In the genomic region with DNA sequence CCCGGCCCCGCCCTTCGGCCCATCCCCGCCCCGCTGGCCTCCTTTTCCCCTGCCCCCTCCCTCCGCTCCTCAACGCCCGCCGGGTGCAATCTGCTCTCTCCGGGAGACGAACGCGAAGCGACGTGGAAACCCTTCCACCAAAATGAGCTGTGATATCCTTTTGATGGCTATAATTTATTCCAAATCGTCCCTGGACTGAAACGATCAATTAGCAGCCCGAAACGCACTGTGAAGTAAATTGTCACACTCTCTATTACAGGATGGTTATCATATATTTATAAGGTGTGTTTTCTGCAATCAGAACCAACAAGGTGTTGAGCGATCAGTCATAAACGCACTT, we compare ENCODE assay signal across 8 cellular contexts.
DNase-seq lines count a peak whose midpoint lies in the region; ATAC-seq and TF ChIP-seq lines count a peak whose summit lies in the region.

No MANE protein-coding gene starts in this region.

- peak in 1 of 2 donors; percentile 1 for ATAC-seq in activated T-cell treated with anti-CD3 and anti-CD28 coated beads, Interleukin-2, amount 50 U/mL, for 72 hours (replicated peaks in 1 of 2)
- ATAC-seq in left lung (no peak), GM18502 (IDR thresholded peaks at IDR 0.05; ENCODE audit: poor library complexity, unreplicated experiment) (no peak)

- H3K36me3 ChIP-seq in left lung, result no peaks in the 10 kb centered on the region
- no peaks in the 10 kb centered on the region for H3K36me3 ChIP-seq in tibial nerve

- H3K27me3 ChIP-seq in left lung (peaks cover 0 to 41% of the 10 kb centered on the region in 2 donors), tibial nerve (no peaks in the 10 kb centered on the region)

- peaks cover 0 to 13% of the 10 kb centered on the region in 2 donors for H3K4me1 ChIP-seq in left lung
- H3K4me1 ChIP-seq in tibial nerve, result peaks cover 0 to 12% (median 0%) of the 10 kb centered on the region in 4 donors

- TF ChIP-seq EP300 in tibial nerve (IDR thresholded peaks at IDR 0.05), result no peak

- peak in 1 of 2 donors; percentile 21 for TF ChIP-seq CTCF in left lung (IDR thresholded peaks at IDR 0.05)
- no peak for TF ChIP-seq CTCF in tibial nerve (IDR thresholded peaks at IDR 0.05)

- DNase-seq in activated T-cell treated with anti-CD3 and anti-CD28 coated beads, Interleukin-2, amount 50 U/mL, for 72 hours, result no peak
- no peak for DNase-seq in activated T-cell treated with anti-CD3 and anti-CD28 coated beads, Interleukin-2, amount 50 U/mL, for 1 hour
- no peak for DNase-seq in activated T-helper 2 cell treated with anti-CD3 and anti-CD28 coated beads, Interferon-gamma antibody, Interleukin-2, Interleukin-4, amounts not matched to agents 10 μg/mL and 5 μg/mL and 100 μg/mL, durations not matched to agents 14 hours and 24 hours and 36 hours (ENCODE audit: low spot score)
- no peak for DNase-seq in left lung
- DNase-seq in tibial nerve (ENCODE audit: low spot score in 2 of 2), result no peak
- DNase-seq in T-helper 9 cell, result no peak
- DNase-seq in RPMI8226, result no peak

- H3K27ac ChIP-seq in left lung (no peak overlapping the region), tibial nerve (peak overlapping the region in 1 of 4 donors; percentile 73)

- no peaks in the 10 kb centered on the region for H3K4me1 Mint-ChIP-seq in activated T-cell treated with anti-CD3 and anti-CD28 coated beads, Interleukin-2, amount 50 U/mL, for 72 hours (ENCODE audit: low read depth)
- H3K4me1 Mint-ChIP-seq in activated T-helper 2 cell treated with anti-CD3 and anti-CD28 coated beads, Interferon-gamma antibody, Interleukin-2, Interleukin-4, amounts not matched to agents 10 μg/mL and 5 μg/mL and 100 μg/mL, durations not matched to agents 14 hours and 24 hours and 36 hours (ENCODE audit: low read depth), result peaks cover 13% of the 10 kb centered on the region

- H3K27me3 Mint-ChIP-seq in activated T-cell treated with anti-CD3 and anti-CD28 coated beads, Interleukin-2, amount 50 U/mL, for 72 hours (ENCODE audit: low read depth), result peaks cover 54% of the 10 kb centered on the region
- H3K27me3 Mint-ChIP-seq in activated T-helper 2 cell treated with anti-CD3 and anti-CD28 coated beads, Interferon-gamma antibody, Interleukin-2, Interleukin-4, amounts not matched to agents 10 μg/mL and 5 μg/mL and 100 μg/mL, durations not matched to agents 14 hours and 24 hours and 36 hours (ENCODE audit: low read depth), result peaks cover 47% of the 10 kb centered on the region

- H3K9me3 Mint-ChIP-seq in activated T-cell treated with anti-CD3 and anti-CD28 coated beads, Interleukin-2, amount 50 U/mL, for 72 hours, result no peaks in the 10 kb centered on the region
- H3K9me3 Mint-ChIP-seq in activated T-helper 2 cell treated with anti-CD3 and anti-CD28 coated beads, Interferon-gamma antibody, Interleukin-2, Interleukin-4, amounts not matched to agents 10 μg/mL and 5 μg/mL and 100 μg/mL, durations not matched to agents 14 hours and 24 hours and 36 hours, result no peaks in the 10 kb centered on the region

- TF ChIP-seq POLR2A in tibial nerve (IDR thresholded peaks at IDR 0.05), result no peak

- intact Hi-C loops in activated T-helper 2 cell treated with anti-CD3 and anti-CD28 coated beads, Interferon-gamma antibody, Interleukin-2, Interleukin-4, amounts not matched to agents 10 μg/mL and 5 μg/mL and 100 μg/mL, durations not matched to agents 14 hours and 24 hours and 36 hours (cut with micrococcal nuclease), result loop anchor here (5.0 kb wide), 1 partner anchor 171 kb away; a partner anchor contains a TSS
- intact Hi-C loops in left lung (cut with DNase I), result no loop called here

- no peaks in the 10 kb centered on the region for H3K9me3 ChIP-seq in left lung
- no peaks in the 10 kb centered on the region for H3K9me3 ChIP-seq in tibial nerve

- H3K36me3 Mint-ChIP-seq in activated T-cell treated with anti-CD3 and anti-CD28 coated beads, Interleukin-2, amount 50 U/mL, for 72 hours (ENCODE audit: insufficient read depth in 2 of 2), result peaks cover 0 to 2% of the 10 kb centered on the region in 2 donors
- H3K36me3 Mint-ChIP-seq in activated T-helper 2 cell treated with anti-CD3 and anti-CD28 coated beads, Interferon-gamma antibody, Interleukin-2, Interleukin-4, amounts not matched to agents 10 μg/mL and 5 μg/mL and 100 μg/mL, durations not matched to agents 14 hours and 24 hours and 36 hours (ENCODE audit: low read depth), result no peaks in the 10 kb centered on the region

- no peak overlapping the region for H3K27ac Mint-ChIP-seq in activated T-cell treated with anti-CD3 and anti-CD28 coated beads, Interleukin-2, amount 50 U/mL, for 72 hours
- no peak overlapping the region for H3K27ac Mint-ChIP-seq in activated T-helper 2 cell treated with anti-CD3 and anti-CD28 coated beads, Interferon-gamma antibody, Interleukin-2, Interleukin-4, amounts not matched to agents 10 μg/mL and 5 μg/mL and 100 μg/mL, durations not matched to agents 14 hours and 24 hours and 36 hours

- H3K4me3 Mint-ChIP-seq in activated T-cell treated with anti-CD3 and anti-CD28 coated beads, Interleukin-2, amount 50 U/mL, for 72 hours, result peak overlapping the region; percentile 62 to 81
- H3K4me3 Mint-ChIP-seq in activated T-helper 2 cell treated with anti-CD3 and anti-CD28 coated beads, Interferon-gamma antibody, Interleukin-2, Interleukin-4, amounts not matched to agents 10 μg/mL and 5 μg/mL and 100 μg/mL, durations not matched to agents 14 hours and 24 hours and 36 hours (ENCODE audit: low read depth), result peak overlapping the region; percentile 68

- WGBS in tibial nerve, 2 donors, result 1 to 3% methylated on average over 14 to 17 of the region's 21 CpGs

- H3K4me3 ChIP-seq in left lung (peak overlapping the region; percentile 72 to 73), tibial nerve (peak overlapping the region; percentile 52 to 95 (median 68))
